Comparison of ENCODE assay signal across 1 cellular context in genomic region chr17:10683853-10684252, GRCh38.
TF ChIP-seq lines count a peak whose summit lies in the region.

No MANE protein-coding gene starts in this region.

TF ChIP-seq in liver, 16 proteins besides CTCF, POLR2A, EP300 and RAD21 (continued from another document):
- no peak for TF ChIP-seq NR2F2 (IDR thresholded peaks at IDR 0.05)
